Comparison of ENCODE assay signal across 17 cellular contexts in genomic region chr9:15965246-15965745, GRCh38.
DNase-seq lines count a peak whose midpoint lies in the region; FAIRE-seq and TF ChIP-seq lines count a peak whose summit lies in the region.
"Had no signal": no experiment of that assay in that cellular context is flagged by ENCODE, and none has a peak within 500 bp of the region (broad histone marks: within the 10 kb centered on the region; RNA-seq: fewer than 3 reads in every experiment).

No MANE protein-coding gene starts in this region.

- H3K4me2 ChIP-seq in astrocyte (ENCODE audit: low read length): no peak overlapping the region
- H3K4me2 ChIP-seq: BLaER1 had no signal

- no peaks in the 10 kb centered on the region for H3K79me2 ChIP-seq in astrocyte (ENCODE audit: insufficient read depth, low read length)

- no peak overlapping the region for H3K27ac ChIP-seq in astrocyte (ENCODE audit: low read depth, low read length)
- no peak overlapping the region for H3K27ac ChIP-seq in prostate gland
- H3K27ac ChIP-seq: BLaER1 had no signal

- H3K9me3 ChIP-seq in astrocyte (ENCODE audit: insufficient read depth, low read depth, low read length): no peaks in the 10 kb centered on the region
- H3K9me3 ChIP-seq in prostate gland: no peaks in the 10 kb centered on the region
- H3K9me3 ChIP-seq: BLaER1, Caco-2 had no signal

- DNase-seq in EL: peak; percentile 3
- DNase-seq in astrocyte (ENCODE audit: low read depth): peak; percentile 12
- peak; percentile 23 for DNase-seq in fibroblast of villous mesenchyme (ENCODE audit: low read depth)
- DNase-seq in stimulated activated CD4-positive, alpha-beta T cell treated with anti-CD3 and anti-CD28 coated beads, Interleukin-2, amount 100 ng/mL, for 24 hours: no peak
- no peak for DNase-seq in NCI-H526 (lab: John Stamatoyannopoulos, UW)
- DNase-seq in prostate gland (ENCODE audit: low spot score): no peak
- no peak for DNase-seq in Ammon's horn (ENCODE audit: low spot score)
- DNase-seq: Caco-2; CD8-positive, alpha-beta memory T cell; DMS53; HCEC 1CT; HFFc6 had no signal

- intact Hi-C loops in prostate gland (cut with DNase I): no loop called here

- peaks cover 1% of the 10 kb centered on the region for H3K4me1 Mint-ChIP-seq in astrocyte (ENCODE audit: low read depth, unreplicated experiment)
- H3K4me1 Mint-ChIP-seq: CD8-positive, alpha-beta memory T cell had no signal

- no peaks in the 10 kb centered on the region for H4K20me1 ChIP-seq in astrocyte (ENCODE audit: insufficient read depth, low read length)
- H4K20me1 ChIP-seq: BLaER1 had no signal

- no peak overlapping the region for H3K4me3 ChIP-seq in astrocyte (ENCODE audit: insufficient read depth, low read depth, low read length)
- H3K4me3 ChIP-seq in fibroblast of villous mesenchyme (ENCODE audit: low read depth, low read length): no peak overlapping the region
- H3K4me3 ChIP-seq in prostate gland: no peak overlapping the region
- H3K4me3 ChIP-seq: BLaER1 had no signal

- no peaks in the 10 kb centered on the region for H3K36me3 Mint-ChIP-seq in astrocyte (ENCODE audit: low read depth, unreplicated experiment)
- H3K36me3 Mint-ChIP-seq: CD8-positive, alpha-beta memory T cell had no signal

- H3K27me3 Mint-ChIP-seq in astrocyte (ENCODE audit: low read depth, unreplicated experiment): no peaks in the 10 kb centered on the region
- H3K27me3 Mint-ChIP-seq: CD8-positive, alpha-beta memory T cell had no signal

- no peak overlapping the region for H3K9ac ChIP-seq in astrocyte (ENCODE audit: low read length)
- H3K9ac ChIP-seq: BLaER1 had no signal

- no peak for TF ChIP-seq POLR2A in prostate gland (IDR thresholded peaks at IDR 0.05)

- 98% methylated on average over 2 of the region's 2 CpGs for whole genome bisulfite sequencing in prostate gland

- H3K9me3 Mint-ChIP-seq in astrocyte (ENCODE audit: unreplicated experiment): no peaks in the 10 kb centered on the region
- H3K9me3 Mint-ChIP-seq: HFFc6 had no signal

- H3K4me1 ChIP-seq in astrocyte (ENCODE audit: insufficient read depth, low read length) (no peaks in the 10 kb centered on the region), prostate gland (replicated peaks) (no peaks in the 10 kb centered on the region)
- H3K4me1 ChIP-seq: BLaER1, Caco-2 had no signal

- no peak for FAIRE-seq in astrocyte (lab: Jason Lieb, UNC)
- FAIRE-seq: A204.1, GM12891, HepG2, HTR-8/SVneo had no signal

- H3K4me3 Mint-ChIP-seq in astrocyte (ENCODE audit: unreplicated experiment): no peak overlapping the region
- H3K4me3 Mint-ChIP-seq: CD8-positive, alpha-beta memory T cell; HFFc6 had no signal

- H3K27me3 ChIP-seq in astrocyte (ENCODE audit: insufficient read depth, low read length) (no peaks in the 10 kb centered on the region), prostate gland (replicated peaks; ENCODE audit: insufficient read depth) (no peaks in the 10 kb centered on the region)
- H3K27me3 ChIP-seq: BLaER1 had no signal

- TF ChIP-seq CTCF in astrocyte (IDR thresholded peaks at IDR 0.05; ENCODE audit: insufficient read depth, low read depth, low read length) (no peak), fibroblast of villous mesenchyme (IDR thresholded peaks at IDR 0.05; ENCODE audit: insufficient read depth, low read depth, low read length) (no peak), prostate gland (IDR thresholded peaks at IDR 0.05) (no peak)

- H3K36me3 ChIP-seq in astrocyte (ENCODE audit: insufficient read depth, low read length): no peaks in the 10 kb centered on the region
- H3K36me3 ChIP-seq in prostate gland: no peaks in the 10 kb centered on the region
- H3K36me3 ChIP-seq: BLaER1 had no signal

- no peak overlapping the region for H2AFZ ChIP-seq in astrocyte (ENCODE audit: low read depth, low read length)

- H3K27ac Mint-ChIP-seq in astrocyte (ENCODE audit: unreplicated experiment): no peak overlapping the region
- H3K27ac Mint-ChIP-seq: CD8-positive, alpha-beta memory T cell; HFFc6 had no signal

Comparison
In these comparisons a context has a peak if more than half of its experiments do, and no peak if none do; other contexts are left out.
1. DNase-seq: peak in EL (single experiment), astrocyte (single experiment) and fibroblast of villous mesenchyme (single experiment); none in stimulated activated CD4-positive, alpha-beta T cell treated with anti-CD3 and anti-CD28 coated beads, Interleukin-2, amount 100 ng/mL, for 24 hours (0 of 2), NCI-H526 (0 of 2), prostate gland (single experiment) and Ammon's horn (single experiment).